In the genomic region with DNA sequence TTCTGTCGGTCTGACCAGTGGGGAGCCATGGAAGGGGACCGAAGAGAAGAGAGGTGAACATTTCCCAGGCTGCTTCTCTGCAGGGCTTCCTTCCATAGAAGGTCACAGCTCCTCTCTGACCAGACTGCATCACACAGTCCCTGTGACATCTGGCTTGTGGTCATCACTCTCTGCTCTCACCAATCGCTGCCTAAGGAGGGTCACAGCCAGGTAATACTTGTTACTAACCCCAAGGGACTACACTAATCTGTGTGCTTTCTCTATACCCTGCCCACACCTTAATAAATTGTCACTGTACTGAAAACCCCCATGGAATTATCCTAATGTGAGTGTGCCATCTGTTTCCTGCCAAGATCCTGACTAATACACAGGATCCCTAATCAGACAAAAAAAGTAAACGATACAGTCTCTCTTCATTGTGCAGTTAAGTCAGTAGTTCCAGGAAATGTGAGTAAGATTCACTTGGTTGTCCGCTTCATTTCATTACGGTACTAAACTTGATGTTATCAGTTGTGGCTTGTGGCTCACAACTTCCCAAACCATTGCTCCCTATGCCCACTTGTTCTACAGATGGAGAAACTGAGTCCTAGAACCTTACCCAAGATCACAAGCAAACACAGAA, we compare ENCODE assay signal across 17 cellular contexts.
DNase-seq lines count a peak whose midpoint lies in the region; ATAC-seq lines count a peak whose summit lies in the region.
"Had no signal": no experiment of that assay in that cellular context is flagged by ENCODE, and none has a peak within 500 bp of the region (broad histone marks: within the 10 kb centered on the region; RNA-seq: fewer than 3 reads in every experiment).

No MANE protein-coding gene starts in this region.

- ATAC-seq in activated CD8-positive, alpha-beta memory T cell treated with anti-CD3 and anti-CD28 coated beads, Interleukin-2, amount 10 ng/mL, durations not matched to agents 7 days and 5 days, result peak; percentile 57
- ATAC-seq: HCT116, heart right ventricle, left ventricle myocardium superior had no signal

- peak; percentile 48 for DNase-seq in activated CD8-positive, alpha-beta memory T cell treated with anti-CD3 and anti-CD28 coated beads, Interleukin-2, amount 10 ng/mL, durations not matched to agents 7 days and 5 days
- no peak for DNase-seq in activated CD8-positive, alpha-beta memory T cell treated with anti-CD3 and anti-CD28 coated beads, Interleukin-2, amount 50 U/mL, for 4 hours
- DNase-seq in HT1080 (ENCODE audit: low read depth), result peak; percentile 11
- peak; percentile 43 for DNase-seq in OCI-M1 (lab: John Stamatoyannopoulos, UW)
- peak; percentile 37 for DNase-seq in stimulated activated CD8-positive, alpha-beta memory T cell treated with anti-CD3 and anti-CD28 coated beads, Interleukin-4, amount 100 ng/mL, for 48 hours
- no peak for DNase-seq in SK-N-DZ (ENCODE audit: low spot score)
- no peak for DNase-seq in COR-L47 (lab: John Stamatoyannopoulos, UW)
- DNase-seq in NCI-H2029 (lab: John Stamatoyannopoulos, UW), result no peak
- DNase-seq: activated naive CD4-positive, alpha-beta T cell treated with anti-CD3 and anti-CD28 coated beads, Interleukin-2, amount 10 ng/mL, durations not matched to agents 7 days and 5 days; heart right ventricle; immature natural killer cell; left ventricle myocardium superior; NCI-H1105; NCI-H748 treated with DMSO at 0.1 percent for 48 hours; stimulated activated naive CD4-positive, alpha-beta T cell treated with Interleukin-2 at 50 U/mL for 16 hours had no signal

- H3K27ac Mint-ChIP-seq in activated CD8-positive, alpha-beta memory T cell treated with anti-CD3 and anti-CD28 coated beads, Interleukin-2, amount 10 ng/mL, durations not matched to agents 7 days and 5 days, result peak overlapping the region; percentile 7
- H3K27ac Mint-ChIP-seq: activated naive CD4-positive, alpha-beta T cell treated with anti-CD3 and anti-CD28 coated beads, Interleukin-2, amount 10 ng/mL, durations not matched to agents 7 days and 5 days; immature natural killer cell; type B pancreatic cell had no signal

- H3K36me3 Mint-ChIP-seq in activated CD8-positive, alpha-beta memory T cell treated with anti-CD3 and anti-CD28 coated beads, Interleukin-2, amount 10 ng/mL, durations not matched to agents 7 days and 5 days, result no peaks in the 10 kb centered on the region
- H3K36me3 Mint-ChIP-seq: activated naive CD4-positive, alpha-beta T cell treated with anti-CD3 and anti-CD28 coated beads, Interleukin-2, amount 10 ng/mL, durations not matched to agents 7 days and 5 days; immature natural killer cell; type B pancreatic cell had no signal

- no peak overlapping the region for H3K4me3 Mint-ChIP-seq in activated CD8-positive, alpha-beta memory T cell treated with anti-CD3 and anti-CD28 coated beads, Interleukin-2, amount 10 ng/mL, durations not matched to agents 7 days and 5 days
- H3K4me3 Mint-ChIP-seq: activated naive CD4-positive, alpha-beta T cell treated with anti-CD3 and anti-CD28 coated beads, Interleukin-2, amount 10 ng/mL, durations not matched to agents 7 days and 5 days; immature natural killer cell; type B pancreatic cell had no signal

- peaks cover 14% of the 10 kb centered on the region for H3K4me1 Mint-ChIP-seq in activated CD8-positive, alpha-beta memory T cell treated with anti-CD3 and anti-CD28 coated beads, Interleukin-2, amount 10 ng/mL, durations not matched to agents 7 days and 5 days
- H3K4me1 Mint-ChIP-seq: activated naive CD4-positive, alpha-beta T cell treated with anti-CD3 and anti-CD28 coated beads, Interleukin-2, amount 10 ng/mL, durations not matched to agents 7 days and 5 days; immature natural killer cell had no signal

- no peaks in the 10 kb centered on the region for H3K9me3 Mint-ChIP-seq in activated CD8-positive, alpha-beta memory T cell treated with anti-CD3 and anti-CD28 coated beads, Interleukin-2, amount 10 ng/mL, durations not matched to agents 7 days and 5 days (ENCODE audit: low read depth)
- H3K9me3 Mint-ChIP-seq: activated naive CD4-positive, alpha-beta T cell treated with anti-CD3 and anti-CD28 coated beads, Interleukin-2, amount 10 ng/mL, durations not matched to agents 7 days and 5 days; immature natural killer cell; type B pancreatic cell had no signal

- CTCF ChIA-PET in activated CD8-positive, alpha-beta memory T cell treated with anti-CD3 and anti-CD28 coated beads, Interleukin-2, amount 10 ng/mL, durations not matched to agents 7 days and 5 days (lab: Charles Lee), result no interaction called here

- H3K27me3 Mint-ChIP-seq in activated CD8-positive, alpha-beta memory T cell treated with anti-CD3 and anti-CD28 coated beads, Interleukin-2, amount 10 ng/mL, durations not matched to agents 7 days and 5 days, result peaks cover 40% of the 10 kb centered on the region

Comparison
In these comparisons a context has a peak if more than half of its experiments do, and no peak if none do; other contexts are left out.
1. DNase-seq: peak in activated CD8-positive, alpha-beta memory T cell treated with anti-CD3 and anti-CD28 coated beads, Interleukin-2, amount 10 ng/mL, durations not matched to agents 7 days and 5 days (single experiment), HT1080 (single experiment), OCI-M1 (single experiment) and stimulated activated CD8-positive, alpha-beta memory T cell treated with anti-CD3 and anti-CD28 coated beads, Interleukin-4, amount 100 ng/mL, for 48 hours (single experiment); none in activated CD8-positive, alpha-beta memory T cell treated with anti-CD3 and anti-CD28 coated beads, Interleukin-2, amount 50 U/mL, for 4 hours (single experiment), SK-N-DZ (single experiment), COR-L47 (single experiment) and NCI-H2029 (single experiment).